29 cellular contexts compared by ENCODE assay signal in the genomic region with DNA sequence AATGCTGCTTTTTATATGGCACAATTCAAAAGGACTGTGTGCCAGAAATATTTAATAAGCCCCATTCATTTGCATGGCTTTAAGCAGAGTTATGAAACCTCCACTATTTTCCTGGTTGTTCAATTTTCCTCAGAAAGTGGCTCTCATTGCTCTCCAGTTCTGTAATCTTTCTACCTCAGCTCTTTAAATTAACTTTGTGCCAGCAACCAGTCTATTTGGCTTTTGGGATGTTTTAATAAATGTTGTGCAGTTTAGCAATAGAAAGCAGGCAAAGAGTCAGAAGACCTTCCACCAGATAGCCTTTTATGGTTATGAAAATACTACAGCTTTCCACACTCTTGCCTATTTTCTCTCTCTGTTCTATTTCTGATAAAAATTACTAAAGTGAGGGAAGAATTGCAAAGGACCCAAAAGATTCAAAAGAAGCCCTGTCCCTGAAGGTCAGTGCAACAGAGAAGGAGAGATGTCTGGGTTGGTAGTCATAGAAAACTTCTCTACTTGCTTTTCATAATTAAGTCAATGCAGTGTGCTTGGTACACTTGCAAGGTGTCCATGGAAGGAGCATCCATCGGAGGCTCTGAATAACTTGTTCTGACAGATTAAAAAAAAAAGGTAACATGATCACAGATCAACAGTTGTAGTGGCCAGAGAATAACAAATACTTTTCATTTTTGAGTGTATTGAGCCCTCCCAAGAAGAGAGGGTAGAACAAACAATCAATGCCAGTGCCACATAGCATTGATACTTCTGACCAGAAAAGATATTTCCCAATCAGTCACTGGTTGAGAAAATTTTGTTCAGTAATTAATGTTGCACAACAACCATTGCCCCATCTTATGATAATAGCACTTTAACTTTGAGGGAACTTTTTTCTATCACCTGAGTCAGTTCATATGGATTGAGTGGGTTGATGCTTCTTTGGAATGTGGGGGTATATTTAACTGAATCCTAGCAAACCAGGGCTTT. TPM values are rescaled to one million over a fixed set of nuclear protein-coding genes. Genes with fewer than 3 reads are reported as not detected.
DNase-seq lines count a peak whose midpoint lies in the region; ATAC-seq and TF ChIP-seq lines count a peak whose summit lies in the region.
"Had no signal": no experiment of that assay in that cellular context is flagged by ENCODE, and none has a peak within 500 bp of the region (broad histone marks: within the 10 kb centered on the region; RNA-seq: fewer than 3 reads in every experiment).

No MANE protein-coding gene starts in this region.

- no peak overlapping the region for H2AK9ac ChIP-seq in IMR-90 (replicated peaks; ENCODE audit: low read depth, low read length, poor library complexity)

- in situ Hi-C loops in IMR-90 (cut with MboI; ENCODE audit: low sequenced_read_pairs) = no loop called here

- no peak overlapping the region for H2BK5ac ChIP-seq in IMR-90 (ENCODE audit: low read depth, low read length, poor library complexity, severe bottlenecking)

- no peak overlapping the region for H2BK120ac ChIP-seq in IMR-90 (ENCODE audit: low read depth, low read length)

- dilution Hi-C loops in IMR-90 (cut with HindIII; ENCODE audit: low sequenced_read_pairs, unreplicated experiment) = no loop called here

- H3K4ac ChIP-seq in IMR-90 (ENCODE audit: low read depth, low read length) = no peak overlapping the region

- no peak for ATAC-seq in IMR-90 (ENCODE audit: low read depth)
- peak; percentile 65 to 72 for ATAC-seq in left cardiac atrium
- peak; percentile 74 for ATAC-seq in sciatic nerve
- no peak for ATAC-seq in activated T-cell treated with anti-CD3 and anti-CD28 coated beads, Interleukin-2, amount 50 U/mL, for 72 hours (replicated peaks in 1 of 2)
- ATAC-seq: CD8-positive, alpha-beta T cell; T-cell had no signal

- no peak overlapping the region for H2AFZ ChIP-seq in IMR-90 (replicated peaks; ENCODE audit: low read length, poor library complexity)
- H2AFZ ChIP-seq: neural progenitor cell, parathyroid adenoma had no signal

- H3K4me3 Mint-ChIP-seq in activated T-cell treated with anti-CD3 and anti-CD28 coated beads, Interleukin-2, amount 50 U/mL, for 72 hours = no peak overlapping the region
- H3K4me3 Mint-ChIP-seq: activated CD4-positive, alpha-beta T cell treated with anti-CD3 and anti-CD28 coated beads, Interleukin-2, amount 10 ng/mL, durations not matched to agents 7 days and 5 days; activated naive CD8-positive, alpha-beta T cell treated with anti-CD3 and anti-CD28 coated beads, Interleukin-2, amount 10 ng/mL, durations not matched to agents 7 days and 5 days; B cell; CD8-positive, alpha-beta T cell; neural progenitor cell; T-cell had no signal

- H2BK15ac ChIP-seq in IMR-90 (ENCODE audit: low read depth, low read length) = no peak overlapping the region

- no peak overlapping the region for H2BK20ac ChIP-seq in IMR-90 (ENCODE audit: low read depth, low read length)

- DNase-seq in IMR-90 (no peak), adipocyte (ENCODE audit: low read depth) (peak; percentile 11), left cardiac atrium (no peak), sciatic nerve (ENCODE audit: low spot score) (no peak), SIG-M5 treated with dmso at 0.1 percent for 504 hours (lab: John Stamatoyannopoulos, UW; ENCODE audit: unreplicated experiment) (no peak), germinal center (ENCODE audit: low spot score) (no peak)
- no peak for DNase-seq in activated CD4-positive, CD25-positive, alpha-beta regulatory T cell (lab: John Stamatoyannopoulos, UW)
- DNase-seq in activated T-cell treated with anti-CD3 and anti-CD28 coated beads, Interleukin-2, amount 50 U/mL, for 72 hours = no peak
- DNase-seq: activated CD4-positive, alpha-beta T cell treated with anti-CD3 and anti-CD28 coated beads, Interleukin-2, amount 10 ng/mL, durations not matched to agents 7 days and 5 days; activated gamma-delta T cell; activated naive CD8-positive, alpha-beta T cell treated with anti-CD3 and anti-CD28 coated beads, Interleukin-2, amount 10 ng/mL, durations not matched to agents 7 days and 5 days; activated T-cell treated with anti-CD3 and anti-CD28 coated beads, Interleukin-2, amount 50 U/mL, for 1 hour; CD8-positive, alpha-beta T cell; dermis blood vessel endothelial cell; gastrocnemius medialis; hippocampal formation; MM.1S; NCI-H1436; NCI-H2081 treated with DMSO at 0.1 percent for 48 hours; NCI-H2227 treated with DMSO at 0.1 percent for 48 hours; NCI-H69; stimulated activated CD4-positive, alpha-beta T cell treated with anti-CD3 and anti-CD28 coated beads, Interleukin-4, amount 100 ng/mL, for 4 hours; T-cell had no signal

- H3K56ac ChIP-seq in IMR-90 (ENCODE audit: extremely low read depth, insufficient read depth, low read length) = no peak overlapping the region

- H3K4me1 ChIP-seq in IMR-90 (ENCODE audit: control insufficient read depth, insufficient read depth, low read length) (no peaks in the 10 kb centered on the region), adipocyte (ENCODE audit: control insufficient read depth, insufficient read depth, low read length) (peaks cover 18% of the 10 kb centered on the region)
- H3K4me1 ChIP-seq: esophagus muscularis mucosa, gastrocnemius medialis, neural progenitor cell, parathyroid adenoma had no signal

- TF ChIP-seq POLR2A in IMR-90 (IDR thresholded peaks at IDR 0.05; ENCODE audit: low read depth, low read length) = no peak

- H3K79me1 ChIP-seq in IMR-90 (ENCODE audit: low read depth in 1 of 2, low read length in 2 of 2) = no peaks in the 10 kb centered on the region

- no peaks in the 10 kb centered on the region for H3K36me3 Mint-ChIP-seq in activated T-cell treated with anti-CD3 and anti-CD28 coated beads, Interleukin-2, amount 50 U/mL, for 72 hours (ENCODE audit: insufficient read depth in 2 of 2)
- H3K36me3 Mint-ChIP-seq: activated naive CD8-positive, alpha-beta T cell treated with anti-CD3 and anti-CD28 coated beads, Interleukin-2, amount 10 ng/mL, durations not matched to agents 7 days and 5 days; CD8-positive, alpha-beta T cell; T-cell had no signal

- no peaks in the 10 kb centered on the region for H3K27me3 Mint-ChIP-seq in activated T-cell treated with anti-CD3 and anti-CD28 coated beads, Interleukin-2, amount 50 U/mL, for 72 hours (ENCODE audit: low read depth)
- H3K27me3 Mint-ChIP-seq: activated naive CD8-positive, alpha-beta T cell treated with anti-CD3 and anti-CD28 coated beads, Interleukin-2, amount 10 ng/mL, durations not matched to agents 7 days and 5 days; T-cell had no signal

- no peak overlapping the region for H3K23ac ChIP-seq in IMR-90 (ENCODE audit: low read depth, low read length)

- H3K9me3 ChIP-seq in IMR-90 (ENCODE audit: control insufficient read depth, insufficient read depth, low read length) (no peaks in the 10 kb centered on the region), adipocyte (ENCODE audit: control insufficient read depth, low read length) (peaks cover 16% of the 10 kb centered on the region)

- H3K18ac ChIP-seq in IMR-90 (ENCODE audit: low read depth, low read length) = no peak overlapping the region

- TF ChIP-seq RAD21 in IMR-90 (IDR thresholded peaks at IDR 0.05; ENCODE audit: low read length) = no peak

- no peak overlapping the region for H4K5ac ChIP-seq in IMR-90 (ENCODE audit: low read depth, low read length)

- TF ChIP-seq CTCF in IMR-90 (conservative IDR thresholded peaks at IDR 0.05; ENCODE audit: low read depth, low read length) = no peak

- CTCF ChIA-PET in IMR-90 (lab: Yijun Ruan, JAX) = interaction anchor here (0.5 to 0.7 kb wide), 2 partner anchors 141 to 720 kb away, joined by 3 to 4 read pairs; no protein-coding TSS in a partner anchor

- H3K9me1 ChIP-seq in IMR-90 (ENCODE audit: insufficient read depth, low read length) = no peaks in the 10 kb centered on the region

- H4K20me1 ChIP-seq in IMR-90 (ENCODE audit: insufficient read depth, low read length) = no peaks in the 10 kb centered on the region

- H3K4me2 ChIP-seq in IMR-90 (ENCODE audit: low read depth, low read length) = no peak overlapping the region
- H3K4me2 ChIP-seq: KMS-11, neural progenitor cell had no signal

- POLR2A ChIA-PET in IMR-90 (lab: Charles Lee; ENCODE audit: unreplicated experiment) = interaction anchor here (0.6 kb wide), 1 partner anchor 12 kb away, joined by 5 read pairs; no protein-coding TSS in a partner anchor

- no peak overlapping the region for H3K27ac ChIP-seq in IMR-90 (ENCODE audit: insufficient read depth, low read length)
- H3K27ac ChIP-seq: esophagus muscularis mucosa, gastrocnemius medialis, HL-60, KMS-11, neural progenitor cell, parathyroid adenoma had no signal

- H3K4me3 ChIP-seq in IMR-90 (ENCODE audit: insufficient read depth, low read depth, low read length) (no peak overlapping the region), adipocyte (ENCODE audit: low read length) (peak overlapping the region; percentile 9)
- H3K4me3 ChIP-seq: esophagus muscularis mucosa, gastrocnemius medialis, neural progenitor cell had no signal

- WGBS in IMR-90 (ENCODE audit: extremely low coverage in 2 of 2, insufficient read length in 1 of 2), 2 experiments = no CpG with 5 or more reads among the region's 1 CpG

- no peak overlapping the region for H2AK5ac ChIP-seq in IMR-90 (ENCODE audit: low read depth, low read length)

- H4K91ac ChIP-seq in IMR-90 (ENCODE audit: insufficient read depth, low read depth, low read length) = no peak overlapping the region

- H3K14ac ChIP-seq in IMR-90 (replicated peaks; ENCODE audit: low read depth, low read length) = no peak overlapping the region

- H3K27me3 ChIP-seq in IMR-90 (ENCODE audit: control insufficient read depth, insufficient read depth, low read length) (no peaks in the 10 kb centered on the region; the same call in 1 of the 2 replicates), adipocyte (replicated peaks; ENCODE audit: control insufficient read depth, insufficient read depth, low read length) (no peaks in the 10 kb centered on the region)
- H3K27me3 ChIP-seq: esophagus muscularis mucosa, gastrocnemius medialis, neural progenitor cell had no signal

- intact Hi-C loops in IMR-90 (cut with micrococcal nuclease) (loop anchor here (5.0 kb wide), 1 partner anchor 473 kb away; no protein-coding TSS in a partner anchor), left cardiac atrium (cut with DNase I) (no loop called here), sciatic nerve (cut with DNase I) (no loop called here)

- peaks cover 0 to 2% of the 10 kb centered on the region in 2 donors for H3K9me3 Mint-ChIP-seq in activated T-cell treated with anti-CD3 and anti-CD28 coated beads, Interleukin-2, amount 50 U/mL, for 72 hours

- H3K9ac ChIP-seq in IMR-90 (ENCODE audit: low read depth, low read length) (no peak overlapping the region), adipocyte (ENCODE audit: low read length) (peak overlapping the region; percentile 71)
- H3K9ac ChIP-seq: KMS-11, neural progenitor cell, parathyroid adenoma had no signal

- H3K36me3 ChIP-seq in IMR-90 (ENCODE audit: control insufficient read depth, insufficient read depth, low read length) = no peaks in the 10 kb centered on the region
- H3K36me3 ChIP-seq in adipocyte (ENCODE audit: control insufficient read depth, insufficient read depth, low read length, severe bottlenecking) = no peaks in the 10 kb centered on the region
- H3K36me3 ChIP-seq: esophagus muscularis mucosa, gastrocnemius medialis, neural progenitor cell had no signal

- no peak overlapping the region for H4K8ac ChIP-seq in IMR-90 (ENCODE audit: low read depth in 2 of 2, low read length in 2 of 2)

- no peak overlapping the region for H3K27ac Mint-ChIP-seq in activated T-cell treated with anti-CD3 and anti-CD28 coated beads, Interleukin-2, amount 50 U/mL, for 72 hours
- H3K27ac Mint-ChIP-seq: activated CD4-positive, alpha-beta T cell treated with anti-CD3 and anti-CD28 coated beads, Interleukin-2, amount 10 ng/mL, durations not matched to agents 7 days and 5 days; activated naive CD8-positive, alpha-beta T cell treated with anti-CD3 and anti-CD28 coated beads, Interleukin-2, amount 10 ng/mL, durations not matched to agents 7 days and 5 days; B cell; CD8-positive, alpha-beta T cell; neural progenitor cell; T-cell had no signal

- H3K4me1 Mint-ChIP-seq in activated T-cell treated with anti-CD3 and anti-CD28 coated beads, Interleukin-2, amount 50 U/mL, for 72 hours (ENCODE audit: low read depth) = peaks cover 6% of the 10 kb centered on the region
- H3K4me1 Mint-ChIP-seq: neural progenitor cell had no signal

- BruUV-seq in IMR-90 (replicated peaks; lab: Mats Ljungman, UMichigan) = no TSS peak

RNA-seq across cellular contexts. Expression of a gene that starts 48.4 kb away (rescaled TPM):
- total RNA-seq in IMR-90 (2012; rRNA removed) (21.1 and 26.4 TPM in 2 replicates), left cardiac atrium (10 to 100 TPM; 41.4 to 42.7 TPM), sciatic nerve (78.3 TPM)
- 47.9 and 53.9 TPM in 2 replicates for polyA plus RNA-seq in IMR-90 (2012; rRNA removed)
- polyA plus RNA-seq in IMR-90 (2012; cell fraction: cytosol; rRNA removed) = 35.5 and 39.0 TPM in 2 replicates
- 63.3 and 76.1 TPM in 2 replicates for polyA plus RNA-seq in IMR-90 (2012; cell fraction: nucleus; rRNA removed; ENCODE audit: low replicate concordance)
- total RNA-seq in activated T-cell treated with anti-CD3 and anti-CD28 coated beads, Interleukin-2, amount 50 U/mL, for 72 hours = under 1 TPM; 0.21 to 0.22 TPM
- total RNA-seq: activated CD4-positive, alpha-beta T cell treated with anti-CD3 and anti-CD28 coated beads, Interleukin-2, amount 10 ng/mL, durations not matched to agents 7 days and 5 days had no signal

Comparison
In these comparisons a context has a peak if more than half of its experiments do, and no peak if none do; other contexts are left out.
1. ATAC-seq: peak in left cardiac atrium (2 of 2) and sciatic nerve (single experiment); none in IMR-90 (single experiment) and activated T-cell treated with anti-CD3 and anti-CD28 coated beads, Interleukin-2, amount 50 U/mL, for 72 hours (0 of 2).
2. RNA of a gene that starts 48.4 kb away (total RNA-seq): 78.3 TPM in sciatic nerve (single experiment), 41.4 to 42.7 TPM in left cardiac atrium and 21.1 to 26.4 TPM in IMR-90; 0.21 to 0.22 TPM in activated T-cell treated with anti-CD3 and anti-CD28 coated beads, Interleukin-2, amount 50 U/mL, for 72 hours; every median in the first group is over 10 times any median in the second.